In the genomic region with DNA sequence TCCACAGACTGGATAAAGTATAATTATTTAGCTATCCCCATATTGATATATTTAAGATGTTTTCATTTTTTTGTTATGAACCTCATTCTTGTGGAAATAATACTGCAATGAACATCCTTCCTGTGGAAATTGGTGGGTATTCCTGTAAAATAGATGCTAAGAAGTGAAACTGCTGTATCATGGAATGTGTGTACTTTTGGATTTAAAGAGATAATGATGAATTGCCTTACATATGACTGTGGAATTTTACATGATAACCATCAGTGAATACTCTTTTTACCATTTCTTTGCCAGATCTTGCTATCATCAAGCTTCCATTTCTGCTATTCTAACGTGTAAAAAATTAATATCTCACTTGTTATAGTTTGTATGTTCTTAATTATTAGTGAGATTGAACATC, we compare ENCODE assay signal across 20 cellular contexts.
"Had no signal": no experiment of that assay in that cellular context is flagged by ENCODE, and none has a peak within 500 bp of the region (broad histone marks: within the 10 kb centered on the region; RNA-seq: fewer than 3 reads in every experiment).

No MANE protein-coding gene starts in this region.

- DNase-seq: cerebellar nuclear complex; dorsolateral prefrontal cortex; effector CD4-positive, alpha-beta T cell; hypothalamus; immature natural killer cell; mucosa of descending colon; naive B cell; stimulated activated CD4-positive, alpha-beta T cell treated with anti-CD3 and anti-CD28 coated beads, Interleukin-2, amount 100 ng/mL, for 24 hours; stimulated activated CD4-positive, alpha-beta T cell treated with anti-CD3 and anti-CD28 coated beads, Interleukin-4, amount 100 ng/mL, for 24 hours; stimulated activated naive CD8-positive, alpha-beta T cell treated with anti-CD3 and anti-CD28 coated beads, Interleukin-15, Interleukin-2, amounts not matched to agents 100 U/mL and 50 U/mL, for 24 hours; substantia nigra; testis; tibial artery had no signal

- H3K36me3 ChIP-seq: esophagus muscularis mucosa, neutrophil, tibial artery had no signal

- H3K9ac ChIP-seq: parathyroid adenoma had no signal

- H3K79me2 ChIP-seq: parathyroid adenoma had no signal

- ATAC-seq: mucosa of descending colon; natural killer cell treated with Interleukin-12 subunit alpha and Interleukin-12 subunit beta and Interleukin-15 and Interleukin-18, amount 100 ng/mL, for 72 hours; sciatic nerve; stimulated activated memory B cell treated with anti-CD40 and anti-IgM and Interleukin-4, amounts not matched to agents 10 μg/mL and 1 μg/mL and 100 μg/mL, for 72 hours; stimulated activated naive CD8-positive, alpha-beta T cell treated with anti-CD3 and anti-CD28 coated beads, Interleukin-15, Interleukin-2, amounts not matched to agents 100 U/mL and 50 U/mL, for 24 hours had no signal

- H3K9me3 ChIP-seq: esophagus muscularis mucosa, mucosa of descending colon, neutrophil, testis, tibial artery had no signal

- H2AFZ ChIP-seq: parathyroid adenoma had no signal

- H3K27me3 ChIP-seq: dorsolateral prefrontal cortex, esophagus muscularis mucosa, neutrophil, testis, tibial artery had no signal

- H3K27ac ChIP-seq: dorsolateral prefrontal cortex, esophagus muscularis mucosa, neutrophil, parathyroid adenoma, testis, tibial artery had no signal

- H3K4me3 ChIP-seq: dorsolateral prefrontal cortex, esophagus muscularis mucosa, lung, mucosa of descending colon, testis, tibial artery had no signal

- H3K4me1 ChIP-seq: esophagus muscularis mucosa, parathyroid adenoma, testis, tibial artery had no signal
